Comparison of ENCODE assay signal across 18 cellular contexts in genomic region chr4:165787516-165788274, GRCh38.
DNase-seq lines count a peak whose midpoint lies in the region; ATAC-seq and TF ChIP-seq lines count a peak whose summit lies in the region.
"Had no signal": no experiment of that assay in that cellular context is flagged by ENCODE, and none has a peak within 500 bp of the region (broad histone marks: within the 10 kb centered on the region; RNA-seq: fewer than 3 reads in every experiment).

No MANE protein-coding gene starts in this region.

- H3K4me1 ChIP-seq in left ventricle myocardium inferior (peaks cover 36% of the 10 kb centered on the region), MM.1S (ENCODE audit: low read length) (0 out of 2 replicates have a peak, but pooled peaks cover 4% of the 10 kb centered on the region), transverse colon (no peaks in the 10 kb centered on the region)
- H3K4me1 ChIP-seq: BLaER1, HAP-1 had no signal

- WGBS in transverse colon (ENCODE audit: low coverage in 1 of 2), 2 donors, result 26 to 39% methylated on average over 4 of the region's 4 CpGs

- H3K9ac ChIP-seq in MM.1S (ENCODE audit: low read length), result no peak overlapping the region
- H3K9ac ChIP-seq: BLaER1 had no signal

- DNase-seq in left ventricle myocardium inferior (no peak), Right ventricle myocardium superior (no peak), MM.1S (peak; percentile 69), cerebellar cortex (ENCODE audit: low spot score) (peak; percentile 58), brain microvascular endothelial cell (no peak), transverse colon (no peak), GOT3 (lab: John Stamatoyannopoulos, UW) (no peak)
- DNase-seq: CD4-positive, alpha-beta memory T cell; DMS153; MV-4-11; NCI-H1436; NCI-H1930; NCI-H2171; NCI-H774; OCI-M1; SHP77 treated with DMSO at 0.1 percent for 48 hours had no signal

- no peaks in the 10 kb centered on the region for H3K9me3 ChIP-seq in left ventricle myocardium inferior (replicated peaks)
- H3K9me3 ChIP-seq in MM.1S (replicated peaks; ENCODE audit: insufficient read depth, low read length), result no peaks in the 10 kb centered on the region
- no peaks in the 10 kb centered on the region for H3K9me3 ChIP-seq in transverse colon
- H3K9me3 ChIP-seq: BLaER1, HAP-1 had no signal

- H3K4me3 ChIP-seq in left ventricle myocardium inferior, result no peak overlapping the region
- H3K4me3 ChIP-seq in MM.1S (ENCODE audit: low read length), result no peak overlapping the region
- H3K4me3 ChIP-seq in brain microvascular endothelial cell (ENCODE audit: low read depth, low read length), result no peak overlapping the region
- H3K4me3 ChIP-seq in transverse colon, result no peak overlapping the region
- H3K4me3 ChIP-seq: BLaER1, HAP-1 had no signal

- TF ChIP-seq CTCF in left ventricle myocardium inferior (IDR thresholded peaks at IDR 0.05; ENCODE audit: borderline replicate concordance), result no peak
- no peak for TF ChIP-seq CTCF in MM.1S (IDR thresholded peaks at IDR 0.05; ENCODE audit: low read length)
- TF ChIP-seq CTCF in brain microvascular endothelial cell (IDR thresholded peaks at IDR 0.05; ENCODE audit: low read depth, low read length, missing control alignments), result no peak
- TF ChIP-seq CTCF in transverse colon (IDR thresholded peaks at IDR 0.05), result no peak

- no peak for TF ChIP-seq EP300 in transverse colon (IDR thresholded peaks at IDR 0.05; ENCODE audit: low read depth)

- TF ChIP-seq POLR2A in transverse colon (IDR thresholded peaks at IDR 0.05), result no peak

- H3F3A ChIP-seq in MM.1S (ENCODE audit: insufficient read depth, low read length), result no peaks in the 10 kb centered on the region

- H3K9me2 ChIP-seq in MM.1S (replicated peaks; ENCODE audit: insufficient read depth, low read length), result no peaks in the 10 kb centered on the region

- no peaks in the 10 kb centered on the region for H3K27me3 ChIP-seq in left ventricle myocardium inferior (ENCODE audit: low read depth)
- H3K27me3 ChIP-seq in MM.1S (replicated peaks; ENCODE audit: insufficient read depth, low read length), result no peaks in the 10 kb centered on the region
- no peaks in the 10 kb centered on the region for H3K27me3 ChIP-seq in brain microvascular endothelial cell (replicated peaks)
- no peaks in the 10 kb centered on the region for H3K27me3 ChIP-seq in transverse colon
- H3K27me3 ChIP-seq: BLaER1 had no signal

- ATAC-seq in Right ventricle myocardium superior (ENCODE audit: poor library complexity), result no peak

- H3K27ac ChIP-seq in left ventricle myocardium inferior (replicated peaks) (peak overlapping the region; percentile 41), MM.1S (ENCODE audit: low read length) (no peak overlapping the region), brain microvascular endothelial cell (no peak overlapping the region), transverse colon (no peak overlapping the region)
- H3K27ac ChIP-seq: BLaER1 had no signal

- H3K36me3 ChIP-seq in left ventricle myocardium inferior, result no peaks in the 10 kb centered on the region
- H3K36me3 ChIP-seq in MM.1S (replicated peaks; ENCODE audit: insufficient read depth, low read length), result no peaks in the 10 kb centered on the region
- no peaks in the 10 kb centered on the region for H3K36me3 ChIP-seq in brain microvascular endothelial cell (replicated peaks)
- H3K36me3 ChIP-seq in transverse colon, result no peaks in the 10 kb centered on the region
- H3K36me3 ChIP-seq: BLaER1, HAP-1 had no signal

- no peak overlapping the region for H2AFZ ChIP-seq in MM.1S (ENCODE audit: low read length)

- H4K20me1 ChIP-seq in MM.1S (ENCODE audit: insufficient read depth, low read length), result no peaks in the 10 kb centered on the region
- H4K20me1 ChIP-seq: BLaER1 had no signal

- no peak overlapping the region for H3K4me2 ChIP-seq in MM.1S (ENCODE audit: low read depth, low read length)
- H3K4me2 ChIP-seq: BLaER1 had no signal

- intact Hi-C loops in left ventricle myocardium inferior (cut with micrococcal nuclease) (no loop called here), Right ventricle myocardium superior (cut with DNase I) (no loop called here), transverse colon (cut with DNase I; ENCODE audit: low total_unique reads) (no loop called here)

- in situ Hi-C loops in brain microvascular endothelial cell (cut with HindIII; ENCODE audit: low pct_ligation_motif_present, low sequenced_read_pairs) (no loop called here), transverse colon (cut with MboI; ENCODE audit: low pct_ligation_motif_present in 1 of 4, low pct_unique_long_range_greater_than_20kb in 1 of 4, low sequenced_read_pairs in 3 of 4) (no loop called here)

- no peaks in the 10 kb centered on the region for H3K79me2 ChIP-seq in MM.1S (ENCODE audit: low read length)

Comparison
In these comparisons a context has a peak if more than half of its experiments do, and no peak if none do; other contexts are left out.
1. DNase-seq: peak in MM.1S (single experiment) and cerebellar cortex (single experiment); none in left ventricle myocardium inferior (single experiment), Right ventricle myocardium superior (single experiment), brain microvascular endothelial cell (single experiment), transverse colon (single experiment) and GOT3 (single experiment).